1 cellular context compared by ENCODE assay signal in genomic region chr6:26156105-26156849, GRCh38.
A peak's percentile ranks its signal among the peaks of the same experiment; 100 is the strongest.
TF ChIP-seq lines count a peak whose summit lies in the region.

No MANE protein-coding gene starts in this region.

TF ChIP-seq in HepG2, 621 proteins besides CTCF, POLR2A, EP300 and RAD21 (continued from another document and continues in another):
- TF ChIP-seq, protein P1, sequence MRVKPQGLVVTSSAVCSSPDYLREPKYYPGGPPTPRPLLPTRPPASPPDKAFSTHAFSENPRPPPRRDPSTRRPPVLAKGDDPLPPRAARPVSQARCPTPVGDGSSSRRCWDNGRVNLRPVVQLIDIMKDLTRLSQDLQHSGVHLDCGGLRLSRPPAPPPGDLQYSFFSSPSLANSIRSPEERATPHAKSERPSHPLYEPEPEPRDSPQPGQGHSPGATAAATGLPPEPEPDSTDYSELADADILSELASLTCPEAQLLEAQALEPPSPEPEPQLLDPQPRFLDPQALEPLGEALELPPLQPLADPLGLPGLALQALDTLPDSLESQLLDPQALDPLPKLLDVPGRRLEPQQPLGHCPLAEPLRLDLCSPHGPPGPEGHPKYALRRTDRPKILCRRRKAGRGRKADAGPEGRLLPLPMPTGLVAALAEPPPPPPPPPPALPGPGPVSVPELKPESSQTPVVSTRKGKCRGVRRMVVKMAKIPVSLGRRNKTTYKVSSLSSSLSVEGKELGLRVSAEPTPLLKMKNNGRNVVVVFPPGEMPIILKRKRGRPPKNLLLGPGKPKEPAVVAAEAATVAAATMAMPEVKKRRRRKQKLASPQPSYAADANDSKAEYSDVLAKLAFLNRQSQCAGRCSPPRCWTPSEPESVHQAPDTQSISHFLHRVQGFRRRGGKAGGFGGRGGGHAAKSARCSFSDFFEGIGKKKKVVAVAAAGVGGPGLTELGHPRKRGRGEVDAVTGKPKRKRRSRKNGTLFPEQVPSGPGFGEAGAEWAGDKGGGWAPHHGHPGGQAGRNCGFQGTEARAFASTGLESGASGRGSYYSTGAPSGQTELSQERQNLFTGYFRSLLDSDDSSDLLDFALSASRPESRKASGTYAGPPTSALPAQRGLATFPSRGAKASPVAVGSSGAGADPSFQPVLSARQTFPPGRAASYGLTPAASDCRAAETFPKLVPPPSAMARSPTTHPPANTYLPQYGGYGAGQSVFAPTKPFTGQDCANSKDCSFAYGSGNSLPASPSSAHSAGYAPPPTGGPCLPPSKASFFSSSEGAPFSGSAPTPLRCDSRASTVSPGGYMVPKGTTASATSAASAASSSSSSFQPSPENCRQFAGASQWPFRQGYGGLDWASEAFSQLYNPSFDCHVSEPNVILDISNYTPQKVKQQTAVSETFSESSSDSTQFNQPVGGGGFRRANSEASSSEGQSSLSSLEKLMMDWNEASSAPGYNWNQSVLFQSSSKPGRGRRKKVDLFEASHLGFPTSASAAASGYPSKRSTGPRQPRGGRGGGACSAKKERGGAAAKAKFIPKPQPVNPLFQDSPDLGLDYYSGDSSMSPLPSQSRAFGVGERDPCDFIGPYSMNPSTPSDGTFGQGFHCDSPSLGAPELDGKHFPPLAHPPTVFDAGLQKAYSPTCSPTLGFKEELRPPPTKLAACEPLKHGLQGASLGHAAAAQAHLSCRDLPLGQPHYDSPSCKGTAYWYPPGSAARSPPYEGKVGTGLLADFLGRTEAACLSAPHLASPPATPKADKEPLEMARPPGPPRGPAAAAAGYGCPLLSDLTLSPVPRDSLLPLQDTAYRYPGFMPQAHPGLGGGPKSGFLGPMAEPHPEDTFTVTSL (CRISPR knock-in tag; IDR thresholded peaks at IDR 0.05; ENCODE audit: borderline replicate concordance), result 0 out of 2 replicates have a peak, but pooled peaks have one; percentile 49
- TF ChIP-seq TP53 (CRISPR knock-in tag; conservative IDR thresholded peaks at IDR 0.05), result peak; percentile 94; the same call in 1 of the 2 replicates
- peak; percentile 82; the same call in 1 of the 2 replicates for TF ChIP-seq ZNF280B (CRISPR knock-in tag; IDR thresholded peaks at IDR 0.05; ENCODE audit: borderline replicate concordance)
- TF ChIP-seq HMGA1 (CRISPR knock-in tag; conservative IDR thresholded peaks at IDR 0.05), result no peak
- TF ChIP-seq KAT2B (IDR thresholded peaks at IDR 0.05; ENCODE audit: borderline replicate concordance, low read depth, low read length), result 0 out of 2 replicates have a peak, but pooled peaks have one; percentile 2
- TF ChIP-seq U2AF1 (optimal IDR thresholded peaks at IDR 0.05; ENCODE audit: low read depth, low read length), result peak; percentile 100
- TF ChIP-seq, protein P2, sequence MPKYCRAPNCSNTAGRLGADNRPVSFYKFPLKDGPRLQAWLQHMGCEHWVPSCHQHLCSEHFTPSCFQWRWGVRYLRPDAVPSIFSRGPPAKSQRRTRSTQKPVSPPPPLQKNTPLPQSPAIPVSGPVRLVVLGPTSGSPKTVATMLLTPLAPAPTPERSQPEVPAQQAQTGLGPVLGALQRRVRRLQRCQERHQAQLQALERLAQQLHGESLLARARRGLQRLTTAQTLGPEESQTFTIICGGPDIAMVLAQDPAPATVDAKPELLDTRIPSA (CRISPR knock-in tag; IDR thresholded peaks at IDR 0.05; ENCODE audit: borderline replicate concordance), result no peak
- TF ChIP-seq ZNF260 (CRISPR knock-in tag; IDR thresholded peaks at IDR 0.05; ENCODE audit: borderline replicate concordance, low read depth), result peak; percentile 89; the same call in 1 of the 2 replicates
- TF ChIP-seq ZNF136 (CRISPR knock-in tag; IDR thresholded peaks at IDR 0.05; ENCODE audit: low read depth), result peak; percentile 89
- TF ChIP-seq ZBTB1 (CRISPR knock-in tag; IDR thresholded peaks at IDR 0.05; ENCODE audit: borderline replicate concordance), result peak; percentile 53; the same call in 1 of the 2 replicates
- peak; percentile 87 for TF ChIP-seq ZFY (CRISPR knock-in tag; IDR thresholded peaks at IDR 0.05)
- peak; percentile 32; the same call in 1 of the 2 replicates for TF ChIP-seq ZNF484 (CRISPR knock-in tag; IDR thresholded peaks at IDR 0.05; ENCODE audit: borderline replicate concordance, low read depth)
- peak; percentile 96 for TF ChIP-seq HOXA9 (CRISPR knock-in tag; IDR thresholded peaks at IDR 0.05; ENCODE audit: borderline replicate concordance)
- TF ChIP-seq ATM (IDR thresholded peaks at IDR 0.05; ENCODE audit: borderline replicate concordance), result no peak
- peak; percentile 57 for TF ChIP-seq TEAD3 (CRISPR knock-in tag; optimal IDR thresholded peaks at IDR 0.05; ENCODE audit: borderline replicate concordance)
- TF ChIP-seq, protein P3, sequence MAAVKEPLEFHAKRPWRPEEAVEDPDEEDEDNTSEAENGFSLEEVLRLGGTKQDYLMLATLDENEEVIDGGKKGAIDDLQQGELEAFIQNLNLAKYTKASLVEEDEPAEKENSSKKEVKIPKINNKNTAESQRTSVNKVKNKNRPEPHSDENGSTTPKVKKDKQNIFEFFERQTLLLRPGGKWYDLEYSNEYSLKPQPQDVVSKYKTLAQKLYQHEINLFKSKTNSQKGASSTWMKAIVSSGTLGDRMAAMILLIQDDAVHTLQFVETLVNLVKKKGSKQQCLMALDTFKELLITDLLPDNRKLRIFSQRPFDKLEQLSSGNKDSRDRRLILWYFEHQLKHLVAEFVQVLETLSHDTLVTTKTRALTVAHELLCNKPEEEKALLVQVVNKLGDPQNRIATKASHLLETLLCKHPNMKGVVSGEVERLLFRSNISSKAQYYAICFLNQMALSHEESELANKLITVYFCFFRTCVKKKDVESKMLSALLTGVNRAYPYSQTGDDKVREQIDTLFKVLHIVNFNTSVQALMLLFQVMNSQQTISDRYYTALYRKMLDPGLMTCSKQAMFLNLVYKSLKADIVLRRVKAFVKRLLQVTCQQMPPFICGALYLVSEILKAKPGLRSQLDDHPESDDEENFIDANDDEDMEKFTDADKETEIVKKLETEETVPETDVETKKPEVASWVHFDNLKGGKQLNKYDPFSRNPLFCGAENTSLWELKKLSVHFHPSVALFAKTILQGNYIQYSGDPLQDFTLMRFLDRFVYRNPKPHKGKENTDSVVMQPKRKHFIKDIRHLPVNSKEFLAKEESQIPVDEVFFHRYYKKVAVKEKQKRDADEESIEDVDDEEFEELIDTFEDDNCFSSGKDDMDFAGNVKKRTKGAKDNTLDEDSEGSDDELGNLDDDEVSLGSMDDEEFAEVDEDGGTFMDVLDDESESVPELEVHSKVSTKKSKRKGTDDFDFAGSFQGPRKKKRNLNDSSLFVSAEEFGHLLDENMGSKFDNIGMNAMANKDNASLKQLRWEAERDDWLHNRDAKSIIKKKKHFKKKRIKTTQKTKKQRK (IDR thresholded peaks at IDR 0.05; ENCODE audit: low read length), result no peak
- peak; percentile 90 for TF ChIP-seq ZNF567 (CRISPR knock-in tag; IDR thresholded peaks at IDR 0.05; ENCODE audit: borderline replicate concordance)
- peak; percentile 76 for TF ChIP-seq JDP2 (CRISPR knock-in tag; IDR thresholded peaks at IDR 0.05; ENCODE audit: borderline replicate concordance)
- TF ChIP-seq PLSCR1 (CRISPR knock-in tag; IDR thresholded peaks at IDR 0.05; ENCODE audit: borderline replicate concordance), result no peak
- peak; percentile 84 for TF ChIP-seq NFYB (CRISPR knock-in tag; IDR thresholded peaks at IDR 0.05)
- no peak for TF ChIP-seq ZNF572 (CRISPR knock-in tag; IDR thresholded peaks at IDR 0.05)
- TF ChIP-seq ZNF30 (CRISPR knock-in tag; IDR thresholded peaks at IDR 0.05), result 0 out of 2 replicates have a peak, but pooled peaks have one; percentile 25
- TF ChIP-seq TCF7 (IDR thresholded peaks at IDR 0.05; ENCODE audit: low read depth), result no peak
- TF ChIP-seq ZNF704 (CRISPR knock-in tag; IDR thresholded peaks at IDR 0.05; ENCODE audit: borderline replicate concordance), result no peak
- peak; percentile 65 for TF ChIP-seq ZBTB2 (CRISPR knock-in tag; IDR thresholded peaks at IDR 0.05; ENCODE audit: low read depth)
- TF ChIP-seq MTF1 (CRISPR knock-in tag; IDR thresholded peaks at IDR 0.05), result peak; percentile 92; the same call in 1 of the 2 replicates
- peak; percentile 79 for TF ChIP-seq THAP7 (CRISPR knock-in tag; IDR thresholded peaks at IDR 0.05)
- peak; percentile 94; the same call in 1 of the 2 replicates for TF ChIP-seq BRCA1 (CRISPR knock-in tag; IDR thresholded peaks at IDR 0.05)
- no peak for TF ChIP-seq SMARCC2 (IDR thresholded peaks at IDR 0.05)
- peak; percentile 98 for TF ChIP-seq KLF12 (CRISPR knock-in tag; IDR thresholded peaks at IDR 0.05; ENCODE audit: borderline replicate concordance)
- TF ChIP-seq, protein P4, sequence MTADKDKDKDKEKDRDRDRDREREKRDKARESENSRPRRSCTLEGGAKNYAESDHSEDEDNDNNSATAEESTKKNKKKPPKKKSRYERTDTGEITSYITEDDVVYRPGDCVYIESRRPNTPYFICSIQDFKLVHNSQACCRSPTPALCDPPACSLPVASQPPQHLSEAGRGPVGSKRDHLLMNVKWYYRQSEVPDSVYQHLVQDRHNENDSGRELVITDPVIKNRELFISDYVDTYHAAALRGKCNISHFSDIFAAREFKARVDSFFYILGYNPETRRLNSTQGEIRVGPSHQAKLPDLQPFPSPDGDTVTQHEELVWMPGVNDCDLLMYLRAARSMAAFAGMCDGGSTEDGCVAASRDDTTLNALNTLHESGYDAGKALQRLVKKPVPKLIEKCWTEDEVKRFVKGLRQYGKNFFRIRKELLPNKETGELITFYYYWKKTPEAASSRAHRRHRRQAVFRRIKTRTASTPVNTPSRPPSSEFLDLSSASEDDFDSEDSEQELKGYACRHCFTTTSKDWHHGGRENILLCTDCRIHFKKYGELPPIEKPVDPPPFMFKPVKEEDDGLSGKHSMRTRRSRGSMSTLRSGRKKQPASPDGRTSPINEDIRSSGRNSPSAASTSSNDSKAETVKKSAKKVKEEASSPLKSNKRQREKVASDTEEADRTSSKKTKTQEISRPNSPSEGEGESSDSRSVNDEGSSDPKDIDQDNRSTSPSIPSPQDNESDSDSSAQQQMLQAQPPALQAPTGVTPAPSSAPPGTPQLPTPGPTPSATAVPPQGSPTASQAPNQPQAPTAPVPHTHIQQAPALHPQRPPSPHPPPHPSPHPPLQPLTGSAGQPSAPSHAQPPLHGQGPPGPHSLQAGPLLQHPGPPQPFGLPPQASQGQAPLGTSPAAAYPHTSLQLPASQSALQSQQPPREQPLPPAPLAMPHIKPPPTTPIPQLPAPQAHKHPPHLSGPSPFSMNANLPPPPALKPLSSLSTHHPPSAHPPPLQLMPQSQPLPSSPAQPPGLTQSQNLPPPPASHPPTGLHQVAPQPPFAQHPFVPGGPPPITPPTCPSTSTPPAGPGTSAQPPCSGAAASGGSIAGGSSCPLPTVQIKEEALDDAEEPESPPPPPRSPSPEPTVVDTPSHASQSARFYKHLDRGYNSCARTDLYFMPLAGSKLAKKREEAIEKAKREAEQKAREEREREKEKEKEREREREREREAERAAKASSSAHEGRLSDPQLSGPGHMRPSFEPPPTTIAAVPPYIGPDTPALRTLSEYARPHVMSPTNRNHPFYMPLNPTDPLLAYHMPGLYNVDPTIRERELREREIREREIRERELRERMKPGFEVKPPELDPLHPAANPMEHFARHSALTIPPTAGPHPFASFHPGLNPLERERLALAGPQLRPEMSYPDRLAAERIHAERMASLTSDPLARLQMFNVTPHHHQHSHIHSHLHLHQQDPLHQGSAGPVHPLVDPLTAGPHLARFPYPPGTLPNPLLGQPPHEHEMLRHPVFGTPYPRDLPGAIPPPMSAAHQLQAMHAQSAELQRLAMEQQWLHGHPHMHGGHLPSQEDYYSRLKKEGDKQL (CRISPR knock-in tag; IDR thresholded peaks at IDR 0.05; ENCODE audit: low read depth), result 0 out of 2 replicates have a peak, but pooled peaks have one; percentile 21
- peak; percentile 92; the same call in 1 of the 2 replicates for TF ChIP-seq ZNF232 (CRISPR knock-in tag; IDR thresholded peaks at IDR 0.05; ENCODE audit: borderline replicate concordance)
- TF ChIP-seq GPBP1L1 (CRISPR knock-in tag; IDR thresholded peaks at IDR 0.05), result no peak
